ENCODE assay signal across 1 cellular context in genomic region chr21:45433911-45434644, GRCh38.
TF ChIP-seq lines count a peak whose summit lies in the region.

No MANE protein-coding gene starts in this region.

TF ChIP-seq in GM23338, 12 proteins besides CTCF, POLR2A, EP300 and RAD21 (continued from another document):
- TF ChIP-seq REST (IDR thresholded peaks at IDR 0.05; ENCODE audit: unreplicated experiment) (no peak), ZNF462 (CRISPR knock-in tag; IDR thresholded peaks at IDR 0.05) (no peak), JUNB (IDR thresholded peaks at IDR 0.05; ENCODE audit: unreplicated experiment) (no peak), ETS1 (IDR thresholded peaks at IDR 0.05) (no peak), POLR2AphosphoS5 (IDR thresholded peaks at IDR 0.05; ENCODE audit: low read depth) (no peak), NANOG (IDR thresholded peaks at IDR 0.05; ENCODE audit: borderline replicate concordance) (no peak), STAT1 (IDR thresholded peaks at IDR 0.05; ENCODE audit: unreplicated experiment) (no peak)
